Comparison of ENCODE assay signal across 22 cellular contexts in the genomic region with DNA sequence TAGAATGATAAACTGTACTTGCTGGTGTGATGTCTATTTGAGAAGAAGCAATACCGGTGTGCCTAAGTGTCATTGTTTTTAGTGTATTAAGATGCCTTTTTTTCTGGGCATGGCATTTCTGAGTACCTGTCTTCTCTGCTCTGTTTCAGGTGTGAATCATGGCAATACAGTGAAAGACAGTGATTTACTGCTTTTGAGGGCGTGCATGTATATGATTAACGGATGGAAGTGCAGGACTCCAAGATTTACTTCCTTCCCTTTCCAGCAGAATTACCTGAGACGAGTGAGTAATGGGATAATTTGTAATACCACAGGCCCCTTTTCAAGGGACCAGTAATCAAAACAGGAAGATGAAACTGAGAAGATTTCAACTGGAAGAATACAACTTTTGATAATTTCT.
"Had no signal": no experiment of that assay in that cellular context is flagged by ENCODE, and none has a peak within 500 bp of the region (broad histone marks: within the 10 kb centered on the region; RNA-seq: fewer than 3 reads in every experiment).

No MANE protein-coding gene starts in this region.

- H3K36me3 Mint-ChIP-seq: natural killer cell; stimulated activated naive B cell treated with anti-CD40 and anti-IgM and Interleukin-4, amounts not matched to agents 10 μg/mL and 1 μg/mL and 100 μg/mL, for 72 hours had no signal

- H3K4me3 ChIP-seq: gastrocnemius medialis, pancreas, psoas muscle, sigmoid colon, tibial nerve had no signal

- ATAC-seq: gastrocnemius medialis; natural killer cell; psoas muscle; stimulated activated naive B cell treated with anti-CD40 and anti-IgM and Interleukin-4, amounts not matched to agents 10 μg/mL and 1 μg/mL and 100 μg/mL, for 72 hours; T-helper 17 cell had no signal

- H3K27me3 Mint-ChIP-seq: activated CD4-positive, alpha-beta memory T cell treated with anti-CD3 and anti-CD28 coated beads, Interleukin-2, amount 10 ng/mL, durations not matched to agents 7 days and 5 days; activated T-cell treated with anti-CD3 and anti-CD28 coated beads, Interleukin-2, amount 50 U/mL, for 24 hours; stimulated activated naive B cell treated with anti-CD40 and anti-IgM and Interleukin-4, amounts not matched to agents 10 μg/mL and 1 μg/mL and 100 μg/mL, for 72 hours had no signal

- H3K4me1 Mint-ChIP-seq: activated CD4-positive, alpha-beta memory T cell treated with anti-CD3 and anti-CD28 coated beads, Interleukin-2, amount 10 ng/mL, durations not matched to agents 7 days and 5 days had no signal

- H3K36me3 ChIP-seq: gastrocnemius medialis, pancreas, sigmoid colon, tibial nerve had no signal

- H3K9me3 Mint-ChIP-seq: activated CD4-positive, alpha-beta memory T cell treated with anti-CD3 and anti-CD28 coated beads, Interleukin-2, amount 10 ng/mL, durations not matched to agents 7 days and 5 days; activated CD4-positive, alpha-beta T cell treated with anti-CD3 and anti-CD28 coated beads, Interleukin-2, amount 10 ng/mL, durations not matched to agents 7 days and 5 days; activated T-cell treated with anti-CD3 and anti-CD28 coated beads, Interleukin-2, amount 50 U/mL, for 24 hours; natural killer cell; stimulated activated naive B cell treated with anti-CD40 and anti-IgM and Interleukin-4, amounts not matched to agents 10 μg/mL and 1 μg/mL and 100 μg/mL, for 72 hours had no signal

- H3K27me3 ChIP-seq: gastrocnemius medialis, pancreas, sigmoid colon, tibial nerve had no signal

- DNase-seq: activated CD4-positive, alpha-beta memory T cell treated with anti-CD3 and anti-CD28 coated beads, Interleukin-2, amount 10 ng/mL, durations not matched to agents 7 days and 5 days; activated CD4-positive, alpha-beta T cell treated with anti-CD3 and anti-CD28 coated beads for 1 hour; activated CD4-positive, alpha-beta T cell treated with anti-CD3 and anti-CD28 coated beads, Interleukin-2, amount 10 ng/mL, durations not matched to agents 7 days and 5 days; activated CD8-positive, alpha-beta memory T cell treated with anti-CD3 and anti-CD28 coated beads, Interleukin-2, amount 50 U/mL, for 48 hours; activated gamma-delta T cell; activated naive CD4-positive, alpha-beta T cell treated with anti-CD3 and anti-CD28 coated beads, Interleukin-2, amount 50 U/mL, for 16 hours; activated T-cell treated with anti-CD3 and anti-CD28 coated beads, Interleukin-2, amount 50 U/mL, for 24 hours; amniotic stem cell; caudate nucleus; gastrocnemius medialis; glutamatergic neuron; left cardiac atrium; natural killer cell; pancreas; psoas muscle; sigmoid colon; small intestine; stimulated activated CD4-positive, alpha-beta T cell treated with anti-CD3 and anti-CD28 coated beads, Interleukin-1b, Interleukin-23, amount 100 ng/mL, for 48 hours; stimulated activated naive B cell treated with anti-CD40 and anti-IgM and Interleukin-4, amounts not matched to agents 10 μg/mL and 1 μg/mL and 100 μg/mL, for 72 hours; T-helper 17 cell had no signal

- H3K27ac Mint-ChIP-seq: activated CD4-positive, alpha-beta memory T cell treated with anti-CD3 and anti-CD28 coated beads, Interleukin-2, amount 10 ng/mL, durations not matched to agents 7 days and 5 days; activated CD4-positive, alpha-beta T cell treated with anti-CD3 and anti-CD28 coated beads, Interleukin-2, amount 10 ng/mL, durations not matched to agents 7 days and 5 days; activated T-cell treated with anti-CD3 and anti-CD28 coated beads, Interleukin-2, amount 50 U/mL, for 24 hours; natural killer cell; stimulated activated naive B cell treated with anti-CD40 and anti-IgM and Interleukin-4, amounts not matched to agents 10 μg/mL and 1 μg/mL and 100 μg/mL, for 72 hours; T-helper 17 cell had no signal

- H3K9me3 ChIP-seq: gastrocnemius medialis, pancreas, psoas muscle, sigmoid colon, tibial nerve had no signal

- H3K4me3 Mint-ChIP-seq: activated CD4-positive, alpha-beta memory T cell treated with anti-CD3 and anti-CD28 coated beads, Interleukin-2, amount 10 ng/mL, durations not matched to agents 7 days and 5 days; activated CD4-positive, alpha-beta T cell treated with anti-CD3 and anti-CD28 coated beads, Interleukin-2, amount 10 ng/mL, durations not matched to agents 7 days and 5 days; activated T-cell treated with anti-CD3 and anti-CD28 coated beads, Interleukin-2, amount 50 U/mL, for 24 hours; natural killer cell; stimulated activated naive B cell treated with anti-CD40 and anti-IgM and Interleukin-4, amounts not matched to agents 10 μg/mL and 1 μg/mL and 100 μg/mL, for 72 hours; T-helper 17 cell had no signal

- H3K27ac ChIP-seq: epithelial cell of prostate, gastrocnemius medialis, pancreas, psoas muscle, sigmoid colon, tibial nerve had no signal

- H3K4me1 ChIP-seq: gastrocnemius medialis, psoas muscle had no signal
